In the genomic region with DNA sequence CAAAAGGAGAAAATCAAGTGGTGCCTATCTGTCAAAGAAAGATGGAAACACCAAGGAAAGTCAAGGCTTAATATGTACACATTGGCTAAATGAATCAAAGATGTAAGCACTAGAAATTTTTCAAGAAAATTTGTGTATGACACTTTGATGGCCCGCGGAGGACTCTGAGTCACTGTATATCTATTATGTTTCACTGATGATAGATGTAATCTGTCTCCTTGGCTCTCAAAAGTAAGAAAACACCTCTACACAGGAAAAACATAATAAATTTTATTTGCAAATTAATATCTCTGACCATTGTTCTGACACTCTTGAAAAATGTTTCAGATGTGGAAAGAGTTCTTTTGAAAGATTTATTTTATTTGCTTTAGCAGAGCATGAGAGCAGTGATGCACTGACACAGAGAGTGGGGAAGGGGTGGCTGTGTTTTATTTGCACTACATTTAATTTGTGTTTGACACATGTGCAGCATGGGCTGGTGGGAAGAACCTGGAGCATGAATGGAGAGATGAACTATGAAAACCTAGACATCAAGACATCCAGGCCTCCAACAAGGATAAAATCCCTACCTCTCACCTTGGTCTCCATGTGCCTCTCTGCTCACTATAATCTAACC, we compare ENCODE assay signal across 25 cellular contexts.
"Had no signal": no experiment of that assay in that cellular context is flagged by ENCODE, and none has a peak within 500 bp of the region (broad histone marks: within the 10 kb centered on the region; RNA-seq: fewer than 3 reads in every experiment).

No MANE protein-coding gene starts in this region.

- H3K4me3 Mint-ChIP-seq: mesothelial cell of epicardium; naive B cell; natural killer cell; stimulated activated memory B cell treated with anti-CD40 and anti-IgM and Interleukin-4, amounts not matched to agents 10 μg/mL and 1 μg/mL and 100 μg/mL, for 72 hours had no signal

- H3K27ac ChIP-seq: left lung, ovary, right atrium auricular region, right lobe of liver, stomach, testis, thyroid gland, transverse colon, upper lobe of left lung had no signal

- H3K4me3 ChIP-seq: left lung, lung, ovary, right atrium auricular region, right lobe of liver, smooth muscle cell, stomach, testis, thyroid gland, transverse colon, upper lobe of left lung had no signal

- ATAC-seq: left cardiac atrium; left lung; natural killer cell; right lobe of liver; stimulated activated memory B cell treated with anti-CD40 and anti-IgM and Interleukin-4, amounts not matched to agents 10 μg/mL and 1 μg/mL and 100 μg/mL, for 72 hours; stimulated activated naive CD8-positive, alpha-beta T cell treated with anti-CD3 and anti-CD28 coated beads, Interleukin-15, Interleukin-2, amounts not matched to agents 100 U/mL and 50 U/mL, for 24 hours had no signal

- H3K9me3 ChIP-seq: ovary, right lobe of liver, stomach, testis, thyroid gland, transverse colon, upper lobe of left lung had no signal

- H3K4me2 ChIP-seq: smooth muscle cell had no signal

- H3K36me3 Mint-ChIP-seq: natural killer cell; stimulated activated memory B cell treated with anti-CD40 and anti-IgM and Interleukin-4, amounts not matched to agents 10 μg/mL and 1 μg/mL and 100 μg/mL, for 72 hours had no signal

- DNase-seq: hippocampal formation; kidney glomerular epithelial cell; left cardiac atrium; left lung; mesendoderm; naive B cell; natural killer cell; ovary; right lobe of liver; stimulated activated CD4-positive, alpha-beta T cell treated with anti-CD3 and anti-CD28 coated beads, Interleukin-1b, Interleukin-23, amount 100 ng/mL, for 48 hours; stimulated activated CD4-positive, alpha-beta T cell treated with anti-CD3 and anti-CD28 coated beads, Interleukin-2, amount 100 ng/mL, for 48 hours; stimulated activated CD4-positive, alpha-beta T cell treated with anti-CD3 and anti-CD28 coated beads, Interleukin-4, amount 100 ng/mL, for 4 hours; stimulated activated CD8-positive, alpha-beta memory T cell treated with anti-CD3 and anti-CD28 coated beads, Interleukin-4, amount 100 ng/mL, for 48 hours; stimulated activated naive CD8-positive, alpha-beta T cell treated with anti-CD3 and anti-CD28 coated beads, Interleukin-15, Interleukin-2, amounts not matched to agents 100 U/mL and 50 U/mL, for 24 hours; stomach; testis; thyroid gland; transverse colon; upper lobe of left lung had no signal

- H3K27me3 Mint-ChIP-seq: progenitor cell of endocrine pancreas; stimulated activated memory B cell treated with anti-CD40 and anti-IgM and Interleukin-4, amounts not matched to agents 10 μg/mL and 1 μg/mL and 100 μg/mL, for 72 hours had no signal

- H3K9me3 Mint-ChIP-seq: natural killer cell had no signal

- H3K27me3 ChIP-seq: left lung, ovary, right atrium auricular region, right lobe of liver, stomach, testis, thyroid gland, transverse colon, upper lobe of left lung had no signal

- H3K4me1 ChIP-seq: left lung, right atrium auricular region, right lobe of liver, testis, thyroid gland, upper lobe of left lung had no signal

- H3K36me3 ChIP-seq: left lung, ovary, right atrium auricular region, right lobe of liver, stomach, thyroid gland, transverse colon, upper lobe of left lung had no signal

- H3K4me1 Mint-ChIP-seq: naive B cell; natural killer cell; stimulated activated memory B cell treated with anti-CD40 and anti-IgM and Interleukin-4, amounts not matched to agents 10 μg/mL and 1 μg/mL and 100 μg/mL, for 72 hours had no signal

- H3K27ac Mint-ChIP-seq: mesothelial cell of epicardium; natural killer cell; progenitor cell of endocrine pancreas; stimulated activated memory B cell treated with anti-CD40 and anti-IgM and Interleukin-4, amounts not matched to agents 10 μg/mL and 1 μg/mL and 100 μg/mL, for 72 hours had no signal
